ENCODE assay signal across 21 cellular contexts in genomic region chr9:37338218-37338617, GRCh38.
DNase-seq lines count a peak whose midpoint lies in the region; ATAC-seq, FAIRE-seq and TF ChIP-seq lines count a peak whose summit lies in the region.
"Had no signal": no experiment of that assay in that cellular context is flagged by ENCODE, and none has a peak within 500 bp of the region (broad histone marks: within the 10 kb centered on the region; RNA-seq: fewer than 3 reads in every experiment).

No MANE protein-coding gene starts in this region.

- POLR2A ChIA-PET in H1 (lab: Charles Lee; ENCODE audit: partially characterized antibody), result interaction anchor here (1.0 kb wide), 1 partner anchor 138 kb away, joined by 3 read pairs; no protein-coding TSS in a partner anchor

- H4K91ac ChIP-seq in H1 (replicated peaks; ENCODE audit: insufficient read length, low read length), result no peak overlapping the region

- CTCF ChIA-PET in H1 (lab: Charles Lee; ENCODE audit: partially characterized antibody), result interaction anchor here (0.6 to 1.8 kb wide), 2 partner anchors 8 to 41 kb away, joined by 4 to 5 read pairs; no protein-coding TSS in a partner anchor

- TF ChIP-seq EP300 in H1 (IDR thresholded peaks at IDR 0.05; ENCODE audit: borderline replicate concordance in 1 of 2, low read depth in 2 of 2, low read length in 2 of 2), result no peak

- H3K18ac ChIP-seq in H1 (ENCODE audit: extremely low read depth, low read length), result no peak overlapping the region

- H2BK15ac ChIP-seq in H1 (ENCODE audit: low read length), result no peak overlapping the region

- no peak overlapping the region for H2BK5ac ChIP-seq in H1 (ENCODE audit: low read depth, low read length)

- H3K56ac ChIP-seq in H1 (replicated peaks; ENCODE audit: insufficient read length, low read depth, low read length), result no peak overlapping the region

- FAIRE-seq in A204.1 (lab: Jason Lieb, UNC) (peak; percentile 32), H1 (lab: Jason Lieb, UNC) (peak; percentile 19)
- FAIRE-seq: keratinocyte, RCC 7860 had no signal

- DNase-seq in GF-D8 (lab: John Stamatoyannopoulos, UW) (peak; percentile 20), H1 (ENCODE audit: low read depth in 1 of 2, low spot score in 2 of 2) (no peak), NCI-H2107 treated with DMSO at 0.1 percent for 48 hours (lab: John Stamatoyannopoulos, UW; ENCODE audit: unreplicated experiment) (no peak)
- DNase-seq in activated naive CD4-positive, alpha-beta T cell treated with Interleukin-2 at 50 U/mL for 16 hours, result no peak
- DNase-seq: activated CD4-positive, CD25-positive, alpha-beta regulatory T cell treated with anti-CD3 and anti-CD28 coated beads, Interleukin-2, amount 50 U/mL, for 72 hours; activated naive CD4-positive, alpha-beta T cell treated with anti-CD3 and anti-CD28 coated beads, Interleukin-2, amount 50 U/mL, for 16 hours; activated T-cell treated with anti-CD3 and anti-CD28 coated beads, Interleukin-2, amount 50 U/mL, for 72 hours; anterior cingulate cortex; CD4-positive, alpha-beta memory T cell; MG63; retina; uterus had no signal

- H3K27ac ChIP-seq in OCI-LY3 (ENCODE audit: low read length) (no peak overlapping the region), H1 (ENCODE audit: low read depth, low read length) (no peak overlapping the region)
- H3K27ac ChIP-seq: gastroesophageal sphincter, suprapubic skin, uterus had no signal

- H3K9me3 ChIP-seq in OCI-LY3 (ENCODE audit: insufficient read depth, low read length), result no peaks in the 10 kb centered on the region
- no peaks in the 10 kb centered on the region for H3K9me3 ChIP-seq in H1 (ENCODE audit: insufficient read depth in 2 of 2, low read depth in 1 of 2, low read length in 1 of 2)
- H3K9me3 ChIP-seq: gastroesophageal sphincter, MG63, suprapubic skin, uterus had no signal

- H3K23ac ChIP-seq in H1 (ENCODE audit: insufficient read length), result no peak overlapping the region

- TF ChIP-seq POLR2A in H1 (IDR thresholded peaks at IDR 0.05; ENCODE audit: control extremely low read depth in 1 of 2, low read depth in 2 of 2, low read length in 2 of 2), result no peak

- no peak overlapping the region for H2AK5ac ChIP-seq in H1 (ENCODE audit: low read depth, low read length)

- no peak overlapping the region for H3K14ac ChIP-seq in H1 (ENCODE audit: insufficient read length)

- H2BK120ac ChIP-seq in H1 (replicated peaks; ENCODE audit: low read depth, low read length), result no peak overlapping the region

- no peaks in the 10 kb centered on the region for H3K79me1 ChIP-seq in H1 (ENCODE audit: low read depth, low read length)

- no peak overlapping the region for H4K8ac ChIP-seq in H1 (ENCODE audit: extremely low read depth, insufficient read depth, low read length)

- peak overlapping the region; percentile 64 for H3K4me2 ChIP-seq in OCI-LY3 (ENCODE audit: low read length)
- H3K4me2 ChIP-seq in H1 (ENCODE audit: insufficient read depth in 1 of 2, low read depth in 2 of 2, low read length in 2 of 2), result no peak overlapping the region

- H3K4ac ChIP-seq in H1 (replicated peaks; ENCODE audit: insufficient read length, low read depth, low read length), result no peak overlapping the region

- H3K9ac ChIP-seq in OCI-LY3 (ENCODE audit: low read length) (no peak overlapping the region), H1 (replicated peaks in 1 of 4; ENCODE audit: extremely low read depth in 1 of 4, low read depth in 3 of 4, low read length in 3 of 4) (no peak overlapping the region)

- TF ChIP-seq CTCF in OCI-LY3 (IDR thresholded peaks at IDR 0.05; ENCODE audit: low read depth, low read length) (no peak), H1 (IDR thresholded peaks at IDR 0.05; ENCODE audit: control extremely low read depth in 1 of 3, insufficient read depth in 1 of 3, low read depth in 1 of 3, low read length in 3 of 3) (no peak)

- H3K4me3 ChIP-seq in OCI-LY3 (ENCODE audit: low read length) (no peak overlapping the region), H1 (ENCODE audit: extremely low read depth in 1 of 4, insufficient read depth in 2 of 4, low read depth in 3 of 4, low read length in 4 of 4) (no peak overlapping the region)
- H3K4me3 ChIP-seq: gastroesophageal sphincter, MG63, suprapubic skin, uterus had no signal

- H3K79me2 ChIP-seq in OCI-LY3 (ENCODE audit: low read length) (no peaks in the 10 kb centered on the region), H1 (ENCODE audit: control insufficient read depth in 1 of 2, insufficient read depth in 2 of 2, low read length in 2 of 2) (no peaks in the 10 kb centered on the region)

- no peaks in the 10 kb centered on the region for H4K20me1 ChIP-seq in OCI-LY3 (ENCODE audit: insufficient read depth, low read length)
- H4K20me1 ChIP-seq in H1 (replicated peaks in 1 of 2; ENCODE audit: control insufficient read depth in 1 of 2, insufficient read depth in 2 of 2, low read length in 2 of 2), result peaks cover 1 to 2% of the 10 kb centered on the region in 2 experiments

- H3K4me1 ChIP-seq in OCI-LY3 (ENCODE audit: low read length) (peaks cover 51% of the 10 kb centered on the region), H1 (replicated peaks in 1 of 4; ENCODE audit: control insufficient read depth in 3 of 4, insufficient read depth in 4 of 4, low read length in 3 of 4) (peaks cover 0 to 21% (median 10%) of the 10 kb centered on the region in 4 experiments; a peak in 6 of 7 replicates)
- H3K4me1 ChIP-seq: gastroesophageal sphincter, suprapubic skin, uterus had no signal

- ATAC-seq in HG03108 (IDR thresholded peaks at IDR 0.05; ENCODE audit: unreplicated experiment) (no peak), HG02884 (IDR thresholded peaks at IDR 0.05; ENCODE audit: unreplicated experiment) (no peak)
- ATAC-seq: activated T-cell treated with anti-CD3 and anti-CD28 coated beads, Interleukin-2, amount 50 U/mL, for 72 hours; gastroesophageal sphincter; HCT116 had no signal

- 77% methylated on average over 4 of the region's 4 CpGs; no CpG with 5 or more reads in 1 of the 2 experiments for WGBS in H1 (ENCODE audit: extremely low coverage in 1 of 2, insufficient coverage in 1 of 2, insufficient read length in 1 of 2, insufficient replicate concordance in 2 of 2, low coverage in 1 of 2, low lambda C conversion rate in 2 of 2, missing lambda C conversion rate in 1 of 2), 2 experiments

- H3K27me3 ChIP-seq in OCI-LY3 (ENCODE audit: low read depth, low read length), result no peaks in the 10 kb centered on the region
- no peaks in the 10 kb centered on the region for H3K27me3 ChIP-seq in H1 (replicated peaks in 1 of 4; ENCODE audit: control insufficient read depth in 3 of 4, extremely low read depth in 1 of 4, insufficient read depth in 3 of 4, low read length in 3 of 4)
- H3K27me3 ChIP-seq: gastroesophageal sphincter, MG63, suprapubic skin, uterus had no signal

- H2BK20ac ChIP-seq in H1 (ENCODE audit: low read length), result no peak overlapping the region

- TF ChIP-seq RAD21 in H1 (IDR thresholded peaks at IDR 0.05 in 1 of 2, conservative IDR thresholded peaks at IDR 0.05 in 1 of 2; ENCODE audit: low read depth in 2 of 2, low read length in 2 of 2), result no peak

- H4K5ac ChIP-seq in H1 (ENCODE audit: insufficient read length, low read depth, low read length), result no peak overlapping the region

- H3K36me3 ChIP-seq in OCI-LY3 (replicated peaks; ENCODE audit: low read depth, low read length) (no peaks in the 10 kb centered on the region), H1 (ENCODE audit: control insufficient read depth in 2 of 4, insufficient read depth in 4 of 4, low read length in 3 of 4) (no peaks in the 10 kb centered on the region)
- H3K36me3 ChIP-seq: gastroesophageal sphincter, MG63, suprapubic skin, uterus had no signal

- no peak overlapping the region for H2BK12ac ChIP-seq in H1 (ENCODE audit: low read depth, low read length)

- no peaks in the 10 kb centered on the region; the same call in 1 of the 2 replicates for H3K23me2 ChIP-seq in H1 (ENCODE audit: low read depth, low read length)

- no peak overlapping the region for H2AFZ ChIP-seq in OCI-LY3 (ENCODE audit: low read depth, low read length)
- no peak overlapping the region for H2AFZ ChIP-seq in H1 (ENCODE audit: low read length)

TF ChIP-seq in H1, 55 proteins besides CTCF, POLR2A, EP300 and RAD21:
- TF ChIP-seq HDAC6 (IDR thresholded peaks at IDR 0.05; ENCODE audit: low read depth, low read length) (no peak), EGR1 (IDR thresholded peaks at IDR 0.05; ENCODE audit: borderline replicate concordance, low read depth, low read length) (no peak), POLR2AphosphoS5 (IDR thresholded peaks at IDR 0.05; ENCODE audit: low read depth, low read length) (no peak), NANOG (IDR thresholded peaks at IDR 0.05; ENCODE audit: insufficient read depth, low read depth, low read length, poor library complexity, severe bottlenecking) (no peak), TAF7 (optimal IDR thresholded peaks at IDR 0.05; ENCODE audit: borderline replicate concordance, low read depth, low read length) (no peak), CTBP2 (IDR thresholded peaks at IDR 0.05; ENCODE audit: borderline replicate concordance, insufficient read depth, insufficient read length, low read length) (no peak), HDAC2 (IDR thresholded peaks at IDR 0.05; ENCODE audit: borderline replicate concordance in 1 of 2, low read depth in 2 of 2, low read length in 2 of 2) (no peak), SAP30 (IDR thresholded peaks at IDR 0.05; ENCODE audit: insufficient read depth, insufficient replicate concordance, low read length) (no peak), MAFK (IDR thresholded peaks at IDR 0.05; ENCODE audit: low read depth, low read length) (no peak), KDM4A (IDR thresholded peaks at IDR 0.05; ENCODE audit: low read depth, low read length, severe bottlenecking) (no peak), CHD2 (IDR thresholded peaks at IDR 0.05; ENCODE audit: low read length) (no peak)
